11 cellular contexts compared by ENCODE assay signal in genomic region chr3:149493315-149494021, GRCh38. TPM values are rescaled to one million over a fixed set of nuclear protein-coding genes. Genes with fewer than 3 reads are reported as not detected.
"Had no signal": no experiment of that assay in that cellular context is flagged by ENCODE, and none has a peak within 500 bp of the region (broad histone marks: within the 10 kb centered on the region; RNA-seq: fewer than 3 reads in every experiment).

No MANE protein-coding gene starts in this region.

- H3K9me3 ChIP-seq: thoracic aorta, upper lobe of right lung had no signal

- H3K27ac ChIP-seq: cardiac muscle cell, thoracic aorta, upper lobe of right lung had no signal

- H3K4me1 ChIP-seq: upper lobe of right lung had no signal

- H3K4me3 Mint-ChIP-seq: activated CD8-positive, alpha-beta T cell treated with anti-CD3 and anti-CD28 coated beads, Interleukin-2, amount 10 ng/mL, durations not matched to agents 7 days and 5 days had no signal

- H3K27ac Mint-ChIP-seq: activated CD8-positive, alpha-beta T cell treated with anti-CD3 and anti-CD28 coated beads, Interleukin-2, amount 10 ng/mL, durations not matched to agents 7 days and 5 days; activated naive CD4-positive, alpha-beta T cell treated with anti-CD3 and anti-CD28 coated beads, Interleukin-2, amount 50 U/mL, for 72 hours had no signal

- H3K27me3 ChIP-seq: cardiac muscle cell, upper lobe of right lung had no signal

- H3K36me3 Mint-ChIP-seq: activated naive CD4-positive, alpha-beta T cell treated with anti-CD3 and anti-CD28 coated beads, Interleukin-2, amount 50 U/mL, for 72 hours had no signal

- H3K9me3 Mint-ChIP-seq: activated naive CD4-positive, alpha-beta T cell treated with anti-CD3 and anti-CD28 coated beads, Interleukin-2, amount 50 U/mL, for 72 hours had no signal

- DNase-seq: activated effector memory CD4-positive, alpha-beta T cell treated with anti-CD3 and anti-CD28 coated beads, Interleukin-2, amount 50 U/mL, for 16 hours had no signal

- FAIRE-seq: frontal cortex had no signal

- ATAC-seq: activated CD8-positive, alpha-beta T cell treated with anti-CD3 and anti-CD28 coated beads, Interleukin-2, amount 10 ng/mL, durations not matched to agents 7 days and 5 days had no signal

- H3K4me3 ChIP-seq: cardiac muscle cell, thoracic aorta, upper lobe of right lung had no signal

- H3K36me3 ChIP-seq: cardiac muscle cell, thoracic aorta, upper lobe of right lung had no signal

RNA-seq across cellular contexts. Expression of gene TM4SF4, which starts 19.0 kb away (rescaled TPM):
- total RNA-seq: activated CD8-positive, alpha-beta T cell treated with anti-CD3 and anti-CD28 coated beads, Interleukin-2, amount 10 ng/mL, durations not matched to agents 7 days and 5 days; activated naive CD4-positive, alpha-beta T cell treated with anti-CD3 and anti-CD28 coated beads, Interleukin-2, amount 50 U/mL, for 72 hours; cardiac muscle cell; dermis microvascular lymphatic vessel endothelial cell; frontal cortex; lower leg skin; osteocyte; thoracic aorta had no signal
- polyA plus RNA-seq: neural cell had no signal
